In the genomic region with DNA sequence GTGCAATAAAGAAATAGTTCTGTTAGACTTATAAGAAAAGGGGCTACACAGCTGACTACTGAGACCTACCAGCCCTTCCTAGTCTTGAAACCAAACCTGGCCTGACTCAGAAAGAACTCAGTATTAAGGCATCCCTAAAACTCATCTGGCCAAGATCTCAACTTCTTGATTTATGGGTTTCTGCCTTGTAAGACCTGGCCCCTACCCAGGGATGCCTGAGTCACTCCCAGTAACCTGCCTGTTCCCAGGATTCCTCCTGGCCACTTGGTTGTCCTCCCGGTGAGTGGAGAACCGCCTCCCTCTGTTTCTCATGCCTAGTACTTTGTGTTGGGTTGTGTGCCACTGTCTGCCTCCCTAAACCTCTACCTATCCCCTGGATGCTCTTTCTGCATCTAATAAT, we compare ENCODE assay signal across 2 cellular contexts.
TF ChIP-seq lines count a peak whose summit lies in the region.

No MANE protein-coding gene starts in this region.

TF ChIP-seq in GM23338, 12 proteins besides CTCF, POLR2A, EP300 and RAD21 (continued from another document):
- TF ChIP-seq, protein P1, sequence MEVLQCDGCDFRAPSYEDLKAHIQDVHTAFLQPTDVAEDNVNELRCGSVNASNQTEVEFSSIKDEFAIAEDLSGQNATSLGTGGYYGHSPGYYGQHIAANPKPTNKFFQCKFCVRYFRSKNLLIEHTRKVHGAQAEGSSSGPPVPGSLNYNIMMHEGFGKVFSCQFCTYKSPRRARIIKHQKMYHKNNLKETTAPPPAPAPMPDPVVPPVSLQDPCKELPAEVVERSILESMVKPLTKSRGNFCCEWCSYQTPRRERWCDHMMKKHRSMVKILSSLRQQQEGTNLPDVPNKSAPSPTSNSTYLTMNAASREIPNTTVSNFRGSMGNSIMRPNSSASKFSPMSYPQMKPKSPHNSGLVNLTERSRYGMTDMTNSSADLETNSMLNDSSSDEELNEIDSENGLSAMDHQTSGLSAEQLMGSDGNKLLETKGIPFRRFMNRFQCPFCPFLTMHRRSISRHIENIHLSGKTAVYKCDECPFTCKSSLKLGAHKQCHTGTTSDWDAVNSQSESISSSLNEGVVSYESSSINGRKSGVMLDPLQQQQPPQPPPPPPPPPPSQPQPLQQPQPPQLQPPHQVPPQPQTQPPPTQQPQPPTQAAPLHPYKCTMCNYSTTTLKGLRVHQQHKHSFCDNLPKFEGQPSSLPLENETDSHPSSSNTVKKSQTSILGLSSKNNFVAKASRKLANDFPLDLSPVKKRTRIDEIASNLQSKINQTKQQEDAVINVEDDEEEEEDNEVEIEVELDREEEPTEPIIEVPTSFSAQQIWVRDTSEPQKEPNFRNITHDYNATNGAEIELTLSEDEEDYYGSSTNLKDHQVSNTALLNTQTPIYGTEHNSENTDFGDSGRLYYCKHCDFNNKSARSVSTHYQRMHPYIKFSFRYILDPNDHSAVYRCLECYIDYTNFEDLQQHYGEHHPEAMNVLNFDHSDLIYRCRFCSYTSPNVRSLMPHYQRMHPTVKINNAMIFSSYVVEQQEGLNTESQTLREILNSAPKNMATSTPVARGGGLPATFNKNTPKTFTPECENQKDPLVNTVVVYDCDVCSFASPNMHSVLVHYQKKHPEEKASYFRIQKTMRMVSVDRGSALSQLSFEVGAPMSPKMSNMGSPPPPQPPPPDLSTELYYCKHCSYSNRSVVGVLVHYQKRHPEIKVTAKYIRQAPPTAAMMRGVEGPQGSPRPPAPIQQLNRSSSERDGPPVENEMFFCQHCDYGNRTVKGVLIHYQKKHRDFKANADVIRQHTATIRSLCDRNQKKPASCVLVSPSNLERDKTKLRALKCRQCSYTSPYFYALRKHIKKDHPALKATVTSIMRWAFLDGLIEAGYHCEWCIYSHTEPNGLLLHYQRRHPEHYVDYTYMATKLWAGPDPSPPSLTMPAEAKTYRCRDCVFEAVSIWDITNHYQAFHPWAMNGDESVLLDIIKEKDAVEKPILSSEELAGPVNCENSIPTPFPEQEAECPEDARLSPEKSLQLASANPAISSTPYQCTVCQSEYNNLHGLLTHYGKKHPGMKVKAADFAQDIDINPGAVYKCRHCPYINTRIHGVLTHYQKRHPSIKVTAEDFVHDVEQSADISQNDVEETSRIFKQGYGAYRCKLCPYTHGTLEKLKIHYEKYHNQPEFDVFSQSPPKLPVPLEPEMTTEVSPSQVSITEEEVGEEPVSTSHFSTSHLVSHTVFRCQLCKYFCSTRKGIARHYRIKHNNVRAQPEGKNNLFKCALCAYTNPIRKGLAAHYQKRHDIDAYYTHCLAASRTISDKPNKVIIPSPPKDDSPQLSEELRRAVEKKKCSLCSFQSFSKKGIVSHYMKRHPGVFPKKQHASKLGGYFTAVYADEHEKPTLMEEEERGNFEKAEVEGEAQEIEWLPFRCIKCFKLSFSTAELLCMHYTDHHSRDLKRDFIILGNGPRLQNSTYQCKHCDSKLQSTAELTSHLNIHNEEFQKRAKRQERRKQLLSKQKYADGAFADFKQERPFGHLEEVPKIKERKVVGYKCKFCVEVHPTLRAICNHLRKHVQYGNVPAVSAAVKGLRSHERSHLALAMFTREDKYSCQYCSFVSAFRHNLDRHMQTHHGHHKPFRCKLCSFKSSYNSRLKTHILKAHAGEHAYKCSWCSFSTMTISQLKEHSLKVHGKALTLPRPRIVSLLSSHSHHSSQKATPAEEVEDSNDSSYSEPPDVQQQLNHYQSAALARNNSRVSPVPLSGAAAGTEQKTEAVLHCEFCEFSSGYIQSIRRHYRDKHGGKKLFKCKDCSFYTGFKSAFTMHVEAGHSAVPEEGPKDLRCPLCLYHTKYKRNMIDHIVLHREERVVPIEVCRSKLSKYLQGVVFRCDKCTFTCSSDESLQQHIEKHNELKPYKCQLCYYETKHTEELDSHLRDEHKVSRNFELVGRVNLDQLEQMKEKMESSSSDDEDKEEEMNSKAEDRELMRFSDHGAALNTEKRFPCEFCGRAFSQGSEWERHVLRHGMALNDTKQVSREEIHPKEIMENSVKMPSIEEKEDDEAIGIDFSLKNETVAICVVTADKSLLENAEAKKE (CRISPR knock-in tag; IDR thresholded peaks at IDR 0.05): no peak
- TF ChIP-seq, protein P2, sequence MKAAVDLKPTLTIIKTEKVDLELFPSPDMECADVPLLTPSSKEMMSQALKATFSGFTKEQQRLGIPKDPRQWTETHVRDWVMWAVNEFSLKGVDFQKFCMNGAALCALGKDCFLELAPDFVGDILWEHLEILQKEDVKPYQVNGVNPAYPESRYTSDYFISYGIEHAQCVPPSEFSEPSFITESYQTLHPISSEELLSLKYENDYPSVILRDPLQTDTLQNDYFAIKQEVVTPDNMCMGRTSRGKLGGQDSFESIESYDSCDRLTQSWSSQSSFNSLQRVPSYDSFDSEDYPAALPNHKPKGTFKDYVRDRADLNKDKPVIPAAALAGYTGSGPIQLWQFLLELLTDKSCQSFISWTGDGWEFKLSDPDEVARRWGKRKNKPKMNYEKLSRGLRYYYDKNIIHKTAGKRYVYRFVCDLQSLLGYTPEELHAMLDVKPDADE (IDR thresholded peaks at IDR 0.05): no peak
- TF ChIP-seq CREB1 (CRISPR knock-in tag; IDR thresholded peaks at IDR 0.05; ENCODE audit: low read depth) (no peak), STAT1 (IDR thresholded peaks at IDR 0.05; ENCODE audit: unreplicated experiment) (no peak), EZH2phosphoT487 (IDR thresholded peaks at IDR 0.05; ENCODE audit: unreplicated experiment) (no peak), ZNF331 (CRISPR knock-in tag; IDR thresholded peaks at IDR 0.05; ENCODE audit: low read depth) (no peak), NANOG (IDR thresholded peaks at IDR 0.05; ENCODE audit: borderline replicate concordance) (no peak)
TF ChIP-seq in GM23338: peak in this region for 0.

TF ChIP-seq in SK-N-SH treated with all-trans-retinoic acid at 6 μM for 48 hours, 23 proteins besides CTCF, POLR2A, EP300 and RAD21 (continued from another document):
- TF ChIP-seq, protein P3, sequence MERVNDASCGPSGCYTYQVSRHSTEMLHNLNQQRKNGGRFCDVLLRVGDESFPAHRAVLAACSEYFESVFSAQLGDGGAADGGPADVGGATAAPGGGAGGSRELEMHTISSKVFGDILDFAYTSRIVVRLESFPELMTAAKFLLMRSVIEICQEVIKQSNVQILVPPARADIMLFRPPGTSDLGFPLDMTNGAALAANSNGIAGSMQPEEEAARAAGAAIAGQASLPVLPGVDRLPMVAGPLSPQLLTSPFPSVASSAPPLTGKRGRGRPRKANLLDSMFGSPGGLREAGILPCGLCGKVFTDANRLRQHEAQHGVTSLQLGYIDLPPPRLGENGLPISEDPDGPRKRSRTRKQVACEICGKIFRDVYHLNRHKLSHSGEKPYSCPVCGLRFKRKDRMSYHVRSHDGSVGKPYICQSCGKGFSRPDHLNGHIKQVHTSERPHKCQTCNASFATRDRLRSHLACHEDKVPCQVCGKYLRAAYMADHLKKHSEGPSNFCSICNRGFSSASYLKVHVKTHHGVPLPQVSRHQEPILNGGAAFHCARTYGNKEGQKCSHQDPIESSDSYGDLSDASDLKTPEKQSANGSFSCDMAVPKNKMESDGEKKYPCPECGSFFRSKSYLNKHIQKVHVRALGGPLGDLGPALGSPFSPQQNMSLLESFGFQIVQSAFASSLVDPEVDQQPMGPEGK (CRISPR knock-in tag; IDR thresholded peaks at IDR 0.05; ENCODE audit: borderline replicate concordance): 0 out of 2 replicates have a peak, but pooled peaks have one; percentile 17
- TF ChIP-seq, protein P4, sequence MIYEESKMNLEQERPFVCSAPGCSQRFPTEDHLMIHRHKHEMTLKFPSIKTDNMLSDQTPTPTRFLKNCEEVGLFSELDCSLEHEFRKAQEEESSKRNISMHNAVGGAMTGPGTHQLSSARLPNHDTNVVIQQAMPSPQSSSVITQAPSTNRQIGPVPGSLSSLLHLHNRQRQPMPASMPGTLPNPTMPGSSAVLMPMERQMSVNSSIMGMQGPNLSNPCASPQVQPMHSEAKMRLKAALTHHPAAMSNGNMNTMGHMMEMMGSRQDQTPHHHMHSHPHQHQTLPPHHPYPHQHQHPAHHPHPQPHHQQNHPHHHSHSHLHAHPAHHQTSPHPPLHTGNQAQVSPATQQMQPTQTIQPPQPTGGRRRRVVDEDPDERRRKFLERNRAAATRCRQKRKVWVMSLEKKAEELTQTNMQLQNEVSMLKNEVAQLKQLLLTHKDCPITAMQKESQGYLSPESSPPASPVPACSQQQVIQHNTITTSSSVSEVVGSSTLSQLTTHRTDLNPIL (CRISPR knock-in tag; IDR thresholded peaks at IDR 0.05; ENCODE audit: low read depth): no peak
TF ChIP-seq in SK-N-SH treated with all-trans-retinoic acid at 6 μM for 48 hours: peak in this region for 5.
